ENCODE assay signal across 1 cellular context in genomic region chr12:109863961-109864712, GRCh38.
TF ChIP-seq lines count a peak whose summit lies in the region.

No MANE protein-coding gene starts in this region.

TF ChIP-seq in HepG2, 621 proteins besides CTCF, POLR2A, EP300 and RAD21 (continued from another document and continues in another):
- TF ChIP-seq IRF9 (CRISPR knock-in tag; IDR thresholded peaks at IDR 0.05; ENCODE audit: borderline replicate concordance), result peak; percentile 60; the same call in 1 of the 2 replicates
- peak; percentile 93 for TF ChIP-seq ATF2 (CRISPR knock-in tag; IDR thresholded peaks at IDR 0.05)
- 0 out of 2 replicates have a peak, but pooled peaks have one; percentile 15 for TF ChIP-seq TRIM24 (CRISPR knock-in tag; IDR thresholded peaks at IDR 0.05)
- peak; percentile 66; the same call in 1 of the 2 replicates for TF ChIP-seq ZNF563 (CRISPR knock-in tag; IDR thresholded peaks at IDR 0.05)
- TF ChIP-seq UBTF (CRISPR knock-in tag; IDR thresholded peaks at IDR 0.05), result peak; percentile 41; the same call in 1 of the 2 replicates
- TF ChIP-seq SKI (IDR thresholded peaks at IDR 0.05; ENCODE audit: partially characterized antibody), result peak; percentile 67
- no peak for TF ChIP-seq SOX6 (IDR thresholded peaks at IDR 0.05)
- TF ChIP-seq SOX6 (CRISPR knock-in tag; IDR thresholded peaks at IDR 0.05), result peak; percentile 90
- TF ChIP-seq ZEB1 (IDR thresholded peaks at IDR 0.05; ENCODE audit: insufficient replicate concordance, low read depth), result peak; percentile 50
- no peak for TF ChIP-seq CERS6 (CRISPR knock-in tag; IDR thresholded peaks at IDR 0.05)
- peak; percentile 60 to 64; a peak in 2 of 4 replicates for TF ChIP-seq NR2F1 (CRISPR knock-in tag; IDR thresholded peaks at IDR 0.05)
- peak; percentile 79; the same call in 1 of the 2 replicates for TF ChIP-seq ZNF12 (CRISPR knock-in tag; IDR thresholded peaks at IDR 0.05)
- TF ChIP-seq ZNF549 (CRISPR knock-in tag; IDR thresholded peaks at IDR 0.05), result no peak
- no peak; the same call in 1 of the 2 replicates for TF ChIP-seq ZBED4 (CRISPR knock-in tag; IDR thresholded peaks at IDR 0.05; ENCODE audit: borderline replicate concordance)
- peak; percentile 53; the same call in 1 of the 2 replicates for TF ChIP-seq ZNF317 (CRISPR knock-in tag; IDR thresholded peaks at IDR 0.05)
- TF ChIP-seq ZNF503 (CRISPR knock-in tag; IDR thresholded peaks at IDR 0.05), result peak; percentile 73
- TF ChIP-seq MIXL1 (CRISPR knock-in tag; IDR thresholded peaks at IDR 0.05), result peak; percentile 46; the same call in 1 of the 2 replicates
- peak; percentile 92 for TF ChIP-seq ZNF644 (CRISPR knock-in tag; IDR thresholded peaks at IDR 0.05; ENCODE audit: low read depth)
- peak; percentile 69 for TF ChIP-seq HNF1B (CRISPR knock-in tag; IDR thresholded peaks at IDR 0.05)
- 0 out of 2 replicates have a peak, but pooled peaks have one; percentile 45 for TF ChIP-seq ZNF510 (CRISPR knock-in tag; IDR thresholded peaks at IDR 0.05; ENCODE audit: low read depth)
- TF ChIP-seq HNF4A (CRISPR knock-in tag; IDR thresholded peaks at IDR 0.05), result peak; percentile 85
- no peak for TF ChIP-seq ZSCAN21 (CRISPR knock-in tag; IDR thresholded peaks at IDR 0.05; ENCODE audit: borderline replicate concordance)
- peak; percentile 59 for TF ChIP-seq ZNF205 (CRISPR knock-in tag; IDR thresholded peaks at IDR 0.05)
- peak; percentile 72; the same call in 1 of the 2 replicates for TF ChIP-seq SMYD3 (CRISPR knock-in tag; IDR thresholded peaks at IDR 0.05)
- TF ChIP-seq PRDM4 (CRISPR knock-in tag; IDR thresholded peaks at IDR 0.05; ENCODE audit: borderline replicate concordance), result no peak
- peak; percentile 98 for TF ChIP-seq ZNF687 (CRISPR knock-in tag; IDR thresholded peaks at IDR 0.05)
- TF ChIP-seq ONECUT2 (CRISPR knock-in tag; IDR thresholded peaks at IDR 0.05), result no peak
- peak; percentile 79 for TF ChIP-seq TEAD3 (CRISPR knock-in tag; optimal IDR thresholded peaks at IDR 0.05; ENCODE audit: borderline replicate concordance)
- TF ChIP-seq ZNF780A (CRISPR knock-in tag; IDR thresholded peaks at IDR 0.05), result peak; percentile 19; the same call in 1 of the 2 replicates
- TF ChIP-seq RXRB (CRISPR knock-in tag; IDR thresholded peaks at IDR 0.05; ENCODE audit: borderline replicate concordance), result peak; percentile 85
- peak; percentile 42; the same call in 1 of the 2 replicates for TF ChIP-seq YEATS2 (CRISPR knock-in tag; IDR thresholded peaks at IDR 0.05; ENCODE audit: borderline replicate concordance)
- TF ChIP-seq RARG (CRISPR knock-in tag; IDR thresholded peaks at IDR 0.05; ENCODE audit: low read depth), result no peak
- 0 out of 2 replicates have a peak, but pooled peaks have one; percentile 31 for TF ChIP-seq ZSCAN25 (CRISPR knock-in tag; IDR thresholded peaks at IDR 0.05)
- peak; percentile 38; the same call in 1 of the 2 replicates for TF ChIP-seq ZSCAN31 (CRISPR knock-in tag; IDR thresholded peaks at IDR 0.05; ENCODE audit: low read depth)
- no peak for TF ChIP-seq ZBTB21 (CRISPR knock-in tag; IDR thresholded peaks at IDR 0.05)
- peak; percentile 87; the same call in 1 of the 2 replicates for TF ChIP-seq HMG20A (CRISPR knock-in tag; IDR thresholded peaks at IDR 0.05; ENCODE audit: borderline replicate concordance)
- TF ChIP-seq PHF21A (CRISPR knock-in tag; IDR thresholded peaks at IDR 0.05), result peak; percentile 90
- TF ChIP-seq ASH2L (IDR thresholded peaks at IDR 0.05; ENCODE audit: insufficient read length, low read depth, low read length), result peak; percentile 72
- TF ChIP-seq HDAC2 (CRISPR knock-in tag; IDR thresholded peaks at IDR 0.05), result peak; percentile 94
- peak; percentile 58; the same call in 1 of the 2 replicates for TF ChIP-seq FOXK1 (CRISPR knock-in tag; IDR thresholded peaks at IDR 0.05; ENCODE audit: borderline replicate concordance, low read depth)
- peak; percentile 97 for TF ChIP-seq GFI1 (CRISPR knock-in tag; IDR thresholded peaks at IDR 0.05; ENCODE audit: borderline replicate concordance)
- 0 out of 2 replicates have a peak, but pooled peaks have one; percentile 28 for TF ChIP-seq CAMTA2 (CRISPR knock-in tag; IDR thresholded peaks at IDR 0.05; ENCODE audit: borderline replicate concordance)
